Comparison of ENCODE assay signal across 9 cellular contexts in the genomic region with DNA sequence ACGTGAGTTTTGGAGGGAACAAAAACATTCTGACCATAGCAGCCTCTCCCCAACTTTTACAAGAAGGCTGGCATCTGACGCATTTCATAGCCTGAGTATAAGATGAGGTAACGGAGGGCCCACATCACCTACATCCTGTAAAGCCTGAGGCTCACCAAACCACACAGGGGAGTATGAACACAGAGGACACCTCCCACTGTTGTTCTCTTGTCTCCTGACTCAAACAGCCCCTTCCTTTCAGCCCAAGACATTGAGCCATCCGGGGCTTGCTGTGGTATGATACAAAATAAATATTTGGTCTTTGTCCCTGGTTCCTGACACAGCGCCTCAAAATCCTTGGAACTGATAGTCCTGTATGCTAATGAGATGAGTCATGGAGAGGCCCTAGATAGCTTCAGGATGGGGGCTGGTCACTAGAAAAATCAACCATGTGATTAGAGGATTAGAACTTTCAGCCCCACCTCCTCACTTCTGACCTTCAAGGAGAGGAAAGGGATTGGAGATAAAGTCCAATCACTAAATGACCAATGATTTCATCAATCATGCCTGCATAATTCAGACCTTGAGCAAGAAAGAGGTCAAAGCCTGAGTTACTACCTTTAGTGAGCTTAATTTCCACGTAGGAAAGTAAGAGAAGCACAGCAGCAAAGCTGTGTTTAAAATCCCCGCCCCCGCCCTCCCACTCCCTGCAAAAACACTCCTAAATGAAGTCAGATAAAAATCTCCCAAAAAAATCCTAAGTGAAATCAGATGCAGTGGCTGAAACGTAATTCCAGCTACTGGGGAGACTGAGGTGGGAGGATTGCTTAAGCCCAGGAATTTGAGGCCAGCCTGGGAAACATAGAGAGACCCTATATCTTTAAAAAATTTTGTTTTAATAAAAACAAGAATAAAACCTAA.
DNase-seq lines count a peak whose midpoint lies in the region; ATAC-seq and TF ChIP-seq lines count a peak whose summit lies in the region.
"Had no signal": no experiment of that assay in that cellular context is flagged by ENCODE, and none has a peak within 500 bp of the region (broad histone marks: within the 10 kb centered on the region; RNA-seq: fewer than 3 reads in every experiment).

No MANE protein-coding gene starts in this region.

- peak in 2 of 3 donors; percentile 24 to 76 for DNase-seq in CD4-positive, CD25-positive, alpha-beta regulatory T cell
- DNase-seq in NCI-H69 (lab: John Stamatoyannopoulos, UW): peak; percentile 23
- DNase-seq in adrenal gland: peak; percentile 74 to 91 (median 87)
- DNase-seq in naive thymus-derived CD4-positive, alpha-beta T cell: peak in 5 of 9 donors; percentile 11 to 51 (median 24)
- DNase-seq in effector CD8-positive, alpha-beta T cell (lab: John Stamatoyannopoulos, UW): no peak
- no peak for DNase-seq in dedifferentiated amniotic fluid mesenchymal stem cell (ENCODE audit: extremely low spot score)

- intact Hi-C loops in adrenal gland (cut with DNase I): loop anchor here (2.0 to 10.0 kb wide), 4 partner anchors 171 to 609 kb away; no protein-coding TSS in a partner anchor
- intact Hi-C loops in naive thymus-derived CD4-positive, alpha-beta T cell (cut with micrococcal nuclease): loop anchor here in 1 of 2 donors (1.0 to 10.0 kb wide), 5 partner anchors 101 to 714 kb away; partner anchors contain the start of gene SIPA1L1

- ATAC-seq in CD4-positive, CD25-positive, alpha-beta regulatory T cell (ENCODE audit: low read depth in 2 of 2): peak; percentile 72 to 80
- peak; percentile 70 for ATAC-seq in naive thymus-derived CD4-positive, alpha-beta T cell
- ATAC-seq in HG02870 (IDR thresholded peaks at IDR 0.05; ENCODE audit: unreplicated experiment) (no peak), GM18502 (IDR thresholded peaks at IDR 0.05; ENCODE audit: poor library complexity, unreplicated experiment) (no peak)
- ATAC-seq: Panc1 had no signal

- WGBS in adrenal gland, 4 donors: 47 to 51% (median 49%) methylated on average over 9 of the region's 9 CpGs

- no peak for TF ChIP-seq CTCF in adrenal gland (IDR thresholded peaks at IDR 0.05)

- no peaks in the 10 kb centered on the region for H3K9me3 ChIP-seq in CD4-positive, CD25-positive, alpha-beta regulatory T cell (ENCODE audit: control insufficient read depth in 2 of 2, low read length in 2 of 2)
- no peaks in the 10 kb centered on the region for H3K9me3 ChIP-seq in adrenal gland (replicated peaks in 1 of 3)
- no peaks in the 10 kb centered on the region for H3K9me3 ChIP-seq in naive thymus-derived CD4-positive, alpha-beta T cell (ENCODE audit: control insufficient read depth in 2 of 3, low read length in 3 of 3)

- H3K4me3 ChIP-seq in CD4-positive, CD25-positive, alpha-beta regulatory T cell (ENCODE audit: low read depth, low read length): no peak overlapping the region
- H3K4me3 ChIP-seq in adrenal gland: no peak overlapping the region
- no peak overlapping the region for H3K4me3 ChIP-seq in naive thymus-derived CD4-positive, alpha-beta T cell (ENCODE audit: low read length)

- peaks cover 19% of the 10 kb centered on the region for H3K4me1 ChIP-seq in CD4-positive, CD25-positive, alpha-beta regulatory T cell (ENCODE audit: control insufficient read depth, insufficient read depth, low read length, poor library complexity, severe bottlenecking)
- peaks cover 13 to 16% of the 10 kb centered on the region in 2 donors for H3K4me1 ChIP-seq in adrenal gland (replicated peaks in 1 of 2)
- peaks cover 7 to 20% of the 10 kb centered on the region in 2 donors for H3K4me1 ChIP-seq in naive thymus-derived CD4-positive, alpha-beta T cell (ENCODE audit: control insufficient read depth in 2 of 2, insufficient read depth in 2 of 2, low read length in 2 of 2)

- no peaks in the 10 kb centered on the region for H3K27me3 Mint-ChIP-seq in CD4-positive, CD25-positive, alpha-beta regulatory T cell
- peaks cover 0 to 3% (median 0%) of the 10 kb centered on the region in 5 donors for H3K27me3 Mint-ChIP-seq in naive thymus-derived CD4-positive, alpha-beta T cell

- peak in 1 of 2 donors; percentile 33 for TF ChIP-seq POLR2A in adrenal gland (IDR thresholded peaks at IDR 0.05)

- no peaks in the 10 kb centered on the region for H3K36me3 Mint-ChIP-seq in CD4-positive, CD25-positive, alpha-beta regulatory T cell
- peaks cover 0 to 4% (median 0%) of the 10 kb centered on the region in 5 donors for H3K36me3 Mint-ChIP-seq in naive thymus-derived CD4-positive, alpha-beta T cell

- no peaks in the 10 kb centered on the region for H3K9me3 Mint-ChIP-seq in CD4-positive, CD25-positive, alpha-beta regulatory T cell
- no peaks in the 10 kb centered on the region for H3K9me3 Mint-ChIP-seq in naive thymus-derived CD4-positive, alpha-beta T cell

- H3K27me3 ChIP-seq in CD4-positive, CD25-positive, alpha-beta regulatory T cell (ENCODE audit: control insufficient read depth, insufficient read depth, low read length): no peaks in the 10 kb centered on the region
- H3K27me3 ChIP-seq in adrenal gland: no peaks in the 10 kb centered on the region
- no peaks in the 10 kb centered on the region for H3K27me3 ChIP-seq in naive thymus-derived CD4-positive, alpha-beta T cell (ENCODE audit: control insufficient read depth in 2 of 2, insufficient read depth in 2 of 2, low read length in 2 of 2)

- peaks cover 5 to 25% (median 19%) of the 10 kb centered on the region in 4 donors for H3K4me1 Mint-ChIP-seq in CD4-positive, CD25-positive, alpha-beta regulatory T cell
- peaks cover 0 to 66% (median 6%) of the 10 kb centered on the region in 7 donors for H3K4me1 Mint-ChIP-seq in naive thymus-derived CD4-positive, alpha-beta T cell

- H3K27ac Mint-ChIP-seq in CD4-positive, CD25-positive, alpha-beta regulatory T cell: peak overlapping the region; percentile 63 to 87 (median 71)
- peak overlapping the region in 4 of 9 donors; percentile 51 to 96 (median 66) for H3K27ac Mint-ChIP-seq in naive thymus-derived CD4-positive, alpha-beta T cell

- no peaks in the 10 kb centered on the region for H3K36me3 ChIP-seq in CD4-positive, CD25-positive, alpha-beta regulatory T cell (ENCODE audit: control insufficient read depth, insufficient read depth, low read length)
- no peaks in the 10 kb centered on the region for H3K36me3 ChIP-seq in adrenal gland (replicated peaks in 1 of 2)
- H3K36me3 ChIP-seq in naive thymus-derived CD4-positive, alpha-beta T cell (ENCODE audit: control insufficient read depth in 2 of 3, insufficient read depth in 3 of 3, low read length in 3 of 3): no peaks in the 10 kb centered on the region

- H3K27ac ChIP-seq in CD4-positive, CD25-positive, alpha-beta regulatory T cell (ENCODE audit: insufficient read depth, low read length, poor library complexity, severe bottlenecking): no peak overlapping the region
- H3K27ac ChIP-seq in adrenal gland: peak overlapping the region; percentile 49 to 86 (median 79)
- H3K27ac ChIP-seq in naive thymus-derived CD4-positive, alpha-beta T cell (ENCODE audit: low read depth, low read length): no peak overlapping the region

- H3K4me3 Mint-ChIP-seq in CD4-positive, CD25-positive, alpha-beta regulatory T cell: peak overlapping the region in 1 of 4 donors; percentile 56
- H3K4me3 Mint-ChIP-seq in naive thymus-derived CD4-positive, alpha-beta T cell: peak overlapping the region in 1 of 10 donors; percentile 75

- CTCF ChIA-PET in naive thymus-derived CD4-positive, alpha-beta T cell (lab: Charles Lee): interaction anchor here (0.6 to 1.5 kb wide), 4 partner anchors 178 to 622 kb away, joined by 3 to 4 read pairs (median 3); no protein-coding TSS in a partner anchor

- POLR2A ChIA-PET in naive thymus-derived CD4-positive, alpha-beta T cell (lab: Charles Lee): no interaction called here

Comparison
In these comparisons a context has a peak if more than half of its experiments do, and no peak if none do; other contexts are left out.
1. ATAC-seq: peak in CD4-positive, CD25-positive, alpha-beta regulatory T cell (2 of 2) and naive thymus-derived CD4-positive, alpha-beta T cell (single experiment); none in HG02870 (single experiment) and GM18502 (single experiment).
2. DNase-seq: peak in CD4-positive, CD25-positive, alpha-beta regulatory T cell (2 of 3), NCI-H69 (single experiment), adrenal gland (7 of 7) and naive thymus-derived CD4-positive, alpha-beta T cell (5 of 9); none in effector CD8-positive, alpha-beta T cell (single experiment) and dedifferentiated amniotic fluid mesenchymal stem cell (single experiment).
3. H3K27ac ChIP-seq: peak in adrenal gland (5 of 5); none in CD4-positive, CD25-positive, alpha-beta regulatory T cell (single experiment) and naive thymus-derived CD4-positive, alpha-beta T cell (single experiment).